Comparison of ENCODE assay signal across 8 cellular contexts in the genomic region with DNA sequence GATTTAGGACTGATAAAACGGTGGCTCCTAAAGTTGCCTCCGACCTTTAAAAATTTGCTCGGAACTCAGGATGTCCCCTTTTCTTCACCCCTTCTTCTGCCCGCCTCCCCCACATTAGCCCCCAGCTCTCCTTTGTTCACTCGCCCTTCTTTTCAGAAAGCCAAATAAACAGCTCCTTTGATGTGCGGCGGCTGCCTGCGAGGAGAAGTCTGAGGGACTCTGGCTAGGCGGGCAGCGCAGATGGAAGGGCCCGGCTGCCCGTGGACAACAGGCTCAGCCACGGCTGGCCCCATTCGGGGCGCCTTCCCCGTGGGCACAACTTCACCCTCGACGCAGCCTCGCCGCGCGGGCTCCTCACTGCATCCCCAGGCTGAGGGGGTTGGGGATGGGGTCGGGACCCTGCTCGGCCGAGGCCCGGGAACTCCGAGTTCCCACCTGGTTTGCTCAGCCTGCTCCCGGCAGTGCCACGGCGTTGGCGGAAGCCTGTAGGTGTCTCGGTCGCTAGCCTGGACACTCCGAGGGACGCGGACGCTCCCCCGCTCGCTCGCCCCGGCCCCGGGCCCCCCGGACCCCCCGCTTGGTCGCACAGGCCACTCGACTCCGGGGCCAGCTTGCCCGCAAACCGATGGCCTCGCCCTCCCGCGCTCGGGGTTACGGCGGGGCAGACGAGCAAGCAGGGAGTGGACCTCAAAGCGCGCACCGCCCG. TPM values are rescaled to one million over a fixed set of nuclear protein-coding genes. Genes with fewer than 3 reads are reported as not detected.
DNase-seq lines count a peak whose midpoint lies in the region; ATAC-seq and TF ChIP-seq lines count a peak whose summit lies in the region.

No MANE protein-coding gene starts in this region.

- DNase-seq in A673 (ENCODE audit: low spot score) (peak; percentile 63), GM23338 (ENCODE audit: low spot score) (peak; percentile 79), breast epithelium (ENCODE audit: low spot score in 2 of 2) (peak in 1 of 2 donors; percentile 52), kidney epithelial cell (ENCODE audit: low read depth) (no peak), Kasumi-1 (lab: John Stamatoyannopoulos, UW) (no peak)
- peak; percentile 45 for DNase-seq in stimulated activated CD4-positive, alpha-beta T cell treated with anti-CD3 and anti-CD28 coated beads, Interleukin-15, amount 100 ng/mL, for 24 hours

- H3K4me2 ChIP-seq in GM23338 = peak overlapping the region; percentile 81

- peaks cover 7% of the 10 kb centered on the region; the same call in 1 of the 2 replicates for H3F3A ChIP-seq in GM23338 (replicated peaks; ENCODE audit: low read depth)

- no peak for TF ChIP-seq POLR2A in breast epithelium (IDR thresholded peaks at IDR 0.05)

- H3K4me3 Mint-ChIP-seq in GM23338 = peak overlapping the region; percentile 96

- CTCF ChIA-PET in A673 (lab: Charles Lee) = no interaction called here

- H3K27ac ChIP-seq in A673 (ENCODE audit: low read depth, low read length, poor library complexity, severe bottlenecking) = peak overlapping the region; percentile 97
- H3K27ac ChIP-seq in GM23338 (ENCODE audit: low read depth) = no peak overlapping the region
- H3K27ac ChIP-seq in breast epithelium = peak overlapping the region; percentile 98

- peaks cover 40% of the 10 kb centered on the region for H3K27me3 Mint-ChIP-seq in GM23338 (ENCODE audit: insufficient read depth, low read depth, poor library complexity)

- H3K9me3 Mint-ChIP-seq in GM23338 = peaks cover 3% of the 10 kb centered on the region; the same call in 1 of the 3 replicates

- H3K4me1 ChIP-seq in A673 (ENCODE audit: insufficient read depth, low read length, poor library complexity, severe bottlenecking) (peaks cover 37% of the 10 kb centered on the region), GM23338 (ENCODE audit: insufficient read depth) (peaks cover 29% of the 10 kb centered on the region), breast epithelium (peaks cover 8 to 16% of the 10 kb centered on the region in 2 donors)

- H3K9me2 ChIP-seq in GM23338 (ENCODE audit: insufficient read depth) = no peaks in the 10 kb centered on the region

- peak overlapping the region; percentile 65; the same call in 1 of the 2 replicates for H3K27ac Mint-ChIP-seq in GM23338

- intact Hi-C loops in A673 (cut with micrococcal nuclease; ENCODE audit: unreplicated experiment) = loop anchor here (5.0 to 10.0 kb wide), 4 partner anchors 76 to 376 kb away; no protein-coding TSS in a partner anchor
- intact Hi-C loops in breast epithelium (cut with DNase I; ENCODE audit: low total_unique reads) = no loop called here

- H3K36me3 Mint-ChIP-seq in GM23338 (ENCODE audit: low read depth) = peaks cover 11% of the 10 kb centered on the region

- H2AFZ ChIP-seq in GM23338 = no peak overlapping the region; the same call in 1 of the 2 replicates

- H4K20me1 ChIP-seq in GM23338 (replicated peaks; ENCODE audit: insufficient read depth) = peaks cover 8% of the 10 kb centered on the region; the same call in 1 of the 2 replicates

- POLR2A ChIA-PET in A673 (lab: Charles Lee; ENCODE audit: low non-redundant PET) = interaction anchor here (0.5 to 1.6 kb wide), 2 partner anchors 101 to 628 kb away, joined by 3 to 5 read pairs; no protein-coding TSS in a partner anchor

- H3K79me2 ChIP-seq in GM23338 (replicated peaks; ENCODE audit: insufficient read depth) = peaks cover 20% of the 10 kb centered on the region

- ATAC-seq in GM23338 (peak; percentile 7), SK-N-SH treated with all-trans-retinoic acid at 6 μM for 48 hours (peak; percentile 7; the same call in 1 of the 3 replicates), HG03175 (IDR thresholded peaks at IDR 0.05; ENCODE audit: unreplicated experiment) (no peak)

- peaks cover 36% of the 10 kb centered on the region for H3K4me1 Mint-ChIP-seq in GM23338

- no TSS peak for BruUV-seq in A673 (replicated peaks; lab: Mats Ljungman, UMichigan)

- TF ChIP-seq CTCF in A673 (conservative IDR thresholded peaks at IDR 0.05; ENCODE audit: low read depth, low read length) (no peak), GM23338 (conservative IDR thresholded peaks at IDR 0.05; ENCODE audit: low read depth in 2 of 2) (no peak), breast epithelium (IDR thresholded peaks at IDR 0.05) (no peak), kidney epithelial cell (IDR thresholded peaks at IDR 0.05; ENCODE audit: insufficient read depth, low read length, poor library complexity, severe bottlenecking) (no peak)

- H3K36me3 ChIP-seq in A673 (ENCODE audit: insufficient read depth, low read length, poor library complexity, severe bottlenecking) (peaks cover 12% of the 10 kb centered on the region), GM23338 (ENCODE audit: insufficient read depth) (no peaks in the 10 kb centered on the region), breast epithelium (no peaks in the 10 kb centered on the region), kidney epithelial cell (ENCODE audit: control insufficient read depth, insufficient read depth, low read length) (no peaks in the 10 kb centered on the region)

- H3K4me3 ChIP-seq in A673 (ENCODE audit: low read depth, low read length, poor library complexity, severe bottlenecking) (peak overlapping the region; percentile 76), GM23338 (peak overlapping the region; percentile 63), breast epithelium (peak overlapping the region; percentile 81 to 92 (median 82)), kidney epithelial cell (ENCODE audit: low read depth, low read length) (peak overlapping the region; percentile 49)

- H3K9me3 ChIP-seq in A673 (ENCODE audit: low read depth, low read length, poor library complexity, severe bottlenecking) = no peaks in the 10 kb centered on the region
- no peaks in the 10 kb centered on the region for H3K9me3 ChIP-seq in breast epithelium

- H3K27me3 ChIP-seq in A673 (replicated peaks; ENCODE audit: insufficient read depth, low read depth, low read length, poor library complexity) (no peaks in the 10 kb centered on the region), GM23338 (ENCODE audit: insufficient read depth) (peaks cover 44% of the 10 kb centered on the region), breast epithelium (no peaks in the 10 kb centered on the region), kidney epithelial cell (ENCODE audit: control insufficient read depth, insufficient read depth, low read length) (peaks cover 10% of the 10 kb centered on the region)

TF ChIP-seq in GM23338, 12 proteins besides CTCF, POLR2A, EP300 and RAD21 (continues in another document):
- no peak for TF ChIP-seq REST (IDR thresholded peaks at IDR 0.05; ENCODE audit: unreplicated experiment)

TF ChIP-seq in SK-N-SH treated with all-trans-retinoic acid at 6 μM for 48 hours, 23 proteins besides CTCF, POLR2A, EP300 and RAD21:
- TF ChIP-seq TCF4 (CRISPR knock-in tag; IDR thresholded peaks at IDR 0.05; ENCODE audit: borderline replicate concordance) = no peak
- TF ChIP-seq, protein P1, sequence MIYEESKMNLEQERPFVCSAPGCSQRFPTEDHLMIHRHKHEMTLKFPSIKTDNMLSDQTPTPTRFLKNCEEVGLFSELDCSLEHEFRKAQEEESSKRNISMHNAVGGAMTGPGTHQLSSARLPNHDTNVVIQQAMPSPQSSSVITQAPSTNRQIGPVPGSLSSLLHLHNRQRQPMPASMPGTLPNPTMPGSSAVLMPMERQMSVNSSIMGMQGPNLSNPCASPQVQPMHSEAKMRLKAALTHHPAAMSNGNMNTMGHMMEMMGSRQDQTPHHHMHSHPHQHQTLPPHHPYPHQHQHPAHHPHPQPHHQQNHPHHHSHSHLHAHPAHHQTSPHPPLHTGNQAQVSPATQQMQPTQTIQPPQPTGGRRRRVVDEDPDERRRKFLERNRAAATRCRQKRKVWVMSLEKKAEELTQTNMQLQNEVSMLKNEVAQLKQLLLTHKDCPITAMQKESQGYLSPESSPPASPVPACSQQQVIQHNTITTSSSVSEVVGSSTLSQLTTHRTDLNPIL (CRISPR knock-in tag; IDR thresholded peaks at IDR 0.05; ENCODE audit: low read depth) = no peak
- no peak for TF ChIP-seq CSDC2 (CRISPR knock-in tag; IDR thresholded peaks at IDR 0.05)
- TF ChIP-seq ZC3H10 (CRISPR knock-in tag; IDR thresholded peaks at IDR 0.05) = no peak
- TF ChIP-seq GLIS3 (CRISPR knock-in tag; IDR thresholded peaks at IDR 0.05) = no peak
- no peak for TF ChIP-seq BACH2 (CRISPR knock-in tag; IDR thresholded peaks at IDR 0.05; ENCODE audit: borderline replicate concordance)

RNA-seq across cellular contexts. Expression of gene TLE3, which starts 0.9 kb away (rescaled TPM):
- 90.4 and 98.1 TPM in 2 replicates for total RNA-seq in A673 (2021)
- 55.7 and 79.5 TPM in 2 replicates for total RNA-seq in GM23338 (2014; rRNA removed; shearing (Covaris generic))
- 9.2 and 10.4 TPM in 2 replicates for polyA plus RNA-seq in GM23338 (2016; fragmentation: Nextera tagmentation; extraction: Ambion mirVana)
- total RNA-seq in breast epithelium = 10 to 100 TPM; 67.0 to 73.9 (median 73.4) TPM
- total RNA-seq in kidney epithelial cell = 67.5 and 90.9 TPM in 2 replicates

Comparison
In these comparisons a context has a peak if more than half of its experiments do, and no peak if none do; other contexts are left out.
1. DNase-seq: peak in A673 (single experiment), GM23338 (single experiment) and stimulated activated CD4-positive, alpha-beta T cell treated with anti-CD3 and anti-CD28 coated beads, Interleukin-15, amount 100 ng/mL, for 24 hours (single experiment); none in kidney epithelial cell (single experiment) and Kasumi-1 (0 of 2).
2. Peak in every context shown above with its lines, with median percentiles within 50 percentile points of each other: H3K4me3 ChIP-seq.